In the genomic region with DNA sequence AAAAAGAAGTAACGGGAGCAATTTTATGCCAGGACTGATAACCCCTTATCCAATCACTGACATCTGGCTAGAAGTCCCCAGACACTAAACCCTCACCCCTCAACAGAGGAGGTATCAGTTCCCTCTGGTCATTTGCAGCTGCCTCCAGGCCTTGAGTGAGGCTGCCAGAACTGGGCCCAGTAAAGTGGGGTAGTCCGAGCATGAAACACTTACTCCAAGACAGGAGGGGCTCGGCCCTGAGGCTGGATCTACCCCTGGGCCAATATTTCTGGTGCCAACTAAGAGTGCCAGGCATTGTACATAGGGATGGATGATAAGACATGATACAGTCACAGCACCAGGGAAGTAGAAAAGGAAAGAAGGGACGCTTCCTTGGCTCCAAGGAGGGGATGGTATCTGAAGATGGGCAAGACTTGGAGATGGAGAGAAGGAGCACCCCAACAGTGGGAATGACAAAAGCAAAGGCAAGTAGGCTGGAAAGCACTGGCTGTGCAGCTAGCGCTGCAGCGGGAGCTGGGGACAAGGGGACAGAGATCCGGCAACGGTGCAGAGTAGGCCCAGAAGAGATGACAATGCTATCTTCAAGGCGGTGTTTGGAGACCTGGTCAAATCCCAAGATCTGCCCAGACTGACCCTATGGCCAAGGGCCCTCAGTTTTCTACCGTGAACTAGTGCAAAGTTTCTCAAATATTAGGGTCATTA, we compare ENCODE assay signal across 16 cellular contexts. TPM values are rescaled to one million over a fixed set of nuclear protein-coding genes. Genes with fewer than 3 reads are reported as not detected.
DNase-seq lines count a peak whose midpoint lies in the region; ATAC-seq and TF ChIP-seq lines count a peak whose summit lies in the region.
"Had no signal": no experiment of that assay in that cellular context is flagged by ENCODE, and none has a peak within 500 bp of the region (broad histone marks: within the 10 kb centered on the region; RNA-seq: fewer than 3 reads in every experiment).

No MANE protein-coding gene starts in this region.

- H3K27me3 Mint-ChIP-seq in Caco-2 (ENCODE audit: insufficient read depth, unreplicated experiment) (no peaks in the 10 kb centered on the region), WTC11 (ENCODE audit: low read depth) (no peaks in the 10 kb centered on the region)
- H3K27me3 Mint-ChIP-seq: activated naive CD8-positive, alpha-beta T cell treated with anti-CD3 and anti-CD28 coated beads, Interleukin-2, amount 10 ng/mL, durations not matched to agents 7 days and 5 days; stimulated activated naive CD8-positive, alpha-beta T cell treated with anti-CD3 and anti-CD28 coated beads, Interleukin-15, Interleukin-2, amounts not matched to agents 100 ng/mL and 50 ng/mL, for 24 hours had no signal

- no TSS peak for BruUV-seq in Caco-2 (replicated peaks; lab: Mats Ljungman, UMichigan)

- peaks cover 23% of the 10 kb centered on the region for H3K79me2 ChIP-seq in ACC112 (ENCODE audit: control insufficient read depth, insufficient read depth, low read length, unreplicated experiment)

- peak overlapping the region; percentile 99; the same call in 1 of the 2 replicates for H3K4me3 ChIP-seq in ACC112 (ENCODE audit: low read depth, low read length)
- no peak overlapping the region for H3K4me3 ChIP-seq in Caco-2 (ENCODE audit: low read depth, low read length)
- peak overlapping the region; percentile 89; the same call in 1 of the 2 replicates for H3K4me3 ChIP-seq in iPS-20b (ENCODE audit: low read length)
- H3K4me3 ChIP-seq: colonic mucosa had no signal

- CTCF ChIA-PET in Caco-2 (lab: Charles Lee) (interaction anchor here (2.7 kb wide), 1 partner anchor 586 kb away, joined by 19 read pairs; no protein-coding TSS in a partner anchor), WTC11 (lab: Charles Lee) (interaction anchor here (3.4 kb wide), 1 partner anchor 8 kb away, joined by 47 read pairs; no protein-coding TSS in a partner anchor), GM10248 (lab: Yijun Ruan, JAX) (interaction anchor here (0.9 to 12.6 kb wide), 10 partner anchors 7 to 597 kb away, joined by 3 to 215 read pairs (median 16); a partner anchor contains a TSS)

- DNase-seq in Caco-2 (no peak), WTC11 (ENCODE audit: low spot score) (no peak), GM10248 (ENCODE audit: extremely low spot score) (no peak), NCI-H446 (lab: John Stamatoyannopoulos, UW) (no peak), NCI-H2196 treated with DMSO at 0.1 percent for 48 hours (lab: John Stamatoyannopoulos, UW; ENCODE audit: unreplicated experiment) (no peak)
- DNase-seq in activated effector memory CD4-positive, alpha-beta T cell treated with anti-CD3 and anti-CD28 coated beads, Interleukin-2, amount 50 U/mL, for 16 hours, result no peak
- DNase-seq: activated CD4-positive, alpha-beta T cell treated with anti-CD3 and anti-CD28 coated beads for 1 hour; activated naive CD8-positive, alpha-beta T cell treated with anti-CD3 and anti-CD28 coated beads, Interleukin-2, amount 10 ng/mL, durations not matched to agents 7 days and 5 days; colonic mucosa; midbrain; NCI-H1694; NCI-H82; stimulated activated CD4-positive, alpha-beta T cell treated with anti-CD3 and anti-CD28 coated beads, Interleukin-4, amount 100 ng/mL, for 1 hour had no signal

- no peak overlapping the region for H2AFZ ChIP-seq in ACC112 (ENCODE audit: low read length, unreplicated experiment)

- no peaks in the 10 kb centered on the region for H3K27me3 ChIP-seq in ACC112 (ENCODE audit: insufficient read depth, low read length)
- no peaks in the 10 kb centered on the region for H3K27me3 ChIP-seq in Caco-2 (replicated peaks; ENCODE audit: control insufficient read depth, insufficient read depth, low read length)
- H3K27me3 ChIP-seq in iPS-20b (ENCODE audit: insufficient read depth, low read length), result no peaks in the 10 kb centered on the region
- H3K27me3 ChIP-seq: colonic mucosa had no signal

- H3K36me3 ChIP-seq in ACC112 (ENCODE audit: insufficient read depth, low read length) (no peaks in the 10 kb centered on the region), Caco-2 (ENCODE audit: control insufficient read depth, insufficient read depth, low read length) (peaks cover 2% of the 10 kb centered on the region), iPS-20b (ENCODE audit: insufficient read depth, low read depth, low read length) (peaks cover 29% of the 10 kb centered on the region)
- H3K36me3 ChIP-seq: colonic mucosa had no signal

- peaks cover 14% of the 10 kb centered on the region for H3K4me1 ChIP-seq in ACC112 (ENCODE audit: control insufficient read depth, insufficient read depth, low read length, unreplicated experiment)
- peaks cover 23% of the 10 kb centered on the region for H3K4me1 ChIP-seq in Caco-2
- H3K4me1 ChIP-seq in iPS-20b (ENCODE audit: insufficient read depth, low read length), result peaks cover 11% of the 10 kb centered on the region

- H3K9me3 Mint-ChIP-seq in Caco-2 (ENCODE audit: unreplicated experiment) (no peaks in the 10 kb centered on the region), WTC11 (no peaks in the 10 kb centered on the region)
- H3K9me3 Mint-ChIP-seq: activated naive CD8-positive, alpha-beta T cell treated with anti-CD3 and anti-CD28 coated beads, Interleukin-2, amount 10 ng/mL, durations not matched to agents 7 days and 5 days; stimulated activated naive CD8-positive, alpha-beta T cell treated with anti-CD3 and anti-CD28 coated beads, Interleukin-15, Interleukin-2, amounts not matched to agents 100 ng/mL and 50 ng/mL, for 24 hours had no signal

- POLR2A ChIA-PET in Caco-2 (lab: Charles Lee), result no interaction called here
- POLR2A ChIA-PET in WTC11 (lab: Charles Lee), result no interaction called here
- POLR2A ChIA-PET in GM10248 (lab: Yijun Ruan, JAX), result no interaction called here

- H3K4me1 Mint-ChIP-seq in Caco-2 (ENCODE audit: low read depth, unreplicated experiment) (peaks cover 16% of the 10 kb centered on the region), WTC11 (peaks cover 33% of the 10 kb centered on the region)

- H3K27ac Mint-ChIP-seq in Caco-2 (ENCODE audit: unreplicated experiment), result no peak overlapping the region
- H3K27ac Mint-ChIP-seq in WTC11, result no peak overlapping the region
- H3K27ac Mint-ChIP-seq: stimulated activated naive CD8-positive, alpha-beta T cell treated with anti-CD3 and anti-CD28 coated beads, Interleukin-15, Interleukin-2, amounts not matched to agents 100 ng/mL and 50 ng/mL, for 24 hours had no signal

- H3K9me3 ChIP-seq in Caco-2 (no peaks in the 10 kb centered on the region), iPS-20b (ENCODE audit: insufficient read depth, low read depth, low read length) (no peaks in the 10 kb centered on the region)
- H3K9me3 ChIP-seq: colonic mucosa had no signal

- H3K4me3 Mint-ChIP-seq in Caco-2 (ENCODE audit: unreplicated experiment) (peak overlapping the region; percentile 88), WTC11 (peak overlapping the region; percentile 42)

- TF ChIP-seq CTCF in Caco-2 (IDR thresholded peaks at IDR 0.05; ENCODE audit: insufficient read depth in 1 of 2, low read depth in 1 of 2, low read length in 1 of 2, severe bottlenecking in 1 of 2, unreplicated experiment in 1 of 2) (no peak), WTC11 (IDR thresholded peaks at IDR 0.05) (no peak), GM10248 (IDR thresholded peaks at IDR 0.05; ENCODE audit: control extremely low read depth, extremely low read depth, low read depth, missing control alignments) (no peak)

- ATAC-seq in WTC11, result no peak

- 0 out of 2 replicates have a peak overlapping the region, but pooled peaks have one; percentile 11 for H3K9ac ChIP-seq in iPS-20b (ENCODE audit: low read depth, low read length)

- intact Hi-C loops in Caco-2 (cut with micrococcal nuclease; ENCODE audit: unreplicated experiment), result no loop called here

- H3K27ac ChIP-seq in ACC112 (ENCODE audit: low read depth, low read length), result no peak overlapping the region
- H3K27ac ChIP-seq in iPS-20b (ENCODE audit: low read length), result no peak overlapping the region
- H3K27ac ChIP-seq: colonic mucosa had no signal

- H3K36me3 Mint-ChIP-seq in Caco-2 (ENCODE audit: insufficient read depth, unreplicated experiment) (peaks cover 32% of the 10 kb centered on the region), WTC11 (peaks cover 7% of the 10 kb centered on the region)

TF ChIP-seq in WTC11, 78 proteins besides CTCF, POLR2A, EP300 and RAD21 (continues in another document):
- TF ChIP-seq IRF2 (CRISPR knock-in tag; IDR thresholded peaks at IDR 0.05; ENCODE audit: borderline replicate concordance, low read depth), result no peak
- TF ChIP-seq, protein P1, sequence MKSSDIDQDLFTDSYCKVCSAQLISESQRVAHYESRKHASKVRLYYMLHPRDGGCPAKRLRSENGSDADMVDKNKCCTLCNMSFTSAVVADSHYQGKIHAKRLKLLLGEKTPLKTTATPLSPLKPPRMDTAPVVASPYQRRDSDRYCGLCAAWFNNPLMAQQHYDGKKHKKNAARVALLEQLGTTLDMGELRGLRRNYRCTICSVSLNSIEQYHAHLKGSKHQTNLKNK (CRISPR knock-in tag; IDR thresholded peaks at IDR 0.05), result no peak
- TF ChIP-seq, protein P2, sequence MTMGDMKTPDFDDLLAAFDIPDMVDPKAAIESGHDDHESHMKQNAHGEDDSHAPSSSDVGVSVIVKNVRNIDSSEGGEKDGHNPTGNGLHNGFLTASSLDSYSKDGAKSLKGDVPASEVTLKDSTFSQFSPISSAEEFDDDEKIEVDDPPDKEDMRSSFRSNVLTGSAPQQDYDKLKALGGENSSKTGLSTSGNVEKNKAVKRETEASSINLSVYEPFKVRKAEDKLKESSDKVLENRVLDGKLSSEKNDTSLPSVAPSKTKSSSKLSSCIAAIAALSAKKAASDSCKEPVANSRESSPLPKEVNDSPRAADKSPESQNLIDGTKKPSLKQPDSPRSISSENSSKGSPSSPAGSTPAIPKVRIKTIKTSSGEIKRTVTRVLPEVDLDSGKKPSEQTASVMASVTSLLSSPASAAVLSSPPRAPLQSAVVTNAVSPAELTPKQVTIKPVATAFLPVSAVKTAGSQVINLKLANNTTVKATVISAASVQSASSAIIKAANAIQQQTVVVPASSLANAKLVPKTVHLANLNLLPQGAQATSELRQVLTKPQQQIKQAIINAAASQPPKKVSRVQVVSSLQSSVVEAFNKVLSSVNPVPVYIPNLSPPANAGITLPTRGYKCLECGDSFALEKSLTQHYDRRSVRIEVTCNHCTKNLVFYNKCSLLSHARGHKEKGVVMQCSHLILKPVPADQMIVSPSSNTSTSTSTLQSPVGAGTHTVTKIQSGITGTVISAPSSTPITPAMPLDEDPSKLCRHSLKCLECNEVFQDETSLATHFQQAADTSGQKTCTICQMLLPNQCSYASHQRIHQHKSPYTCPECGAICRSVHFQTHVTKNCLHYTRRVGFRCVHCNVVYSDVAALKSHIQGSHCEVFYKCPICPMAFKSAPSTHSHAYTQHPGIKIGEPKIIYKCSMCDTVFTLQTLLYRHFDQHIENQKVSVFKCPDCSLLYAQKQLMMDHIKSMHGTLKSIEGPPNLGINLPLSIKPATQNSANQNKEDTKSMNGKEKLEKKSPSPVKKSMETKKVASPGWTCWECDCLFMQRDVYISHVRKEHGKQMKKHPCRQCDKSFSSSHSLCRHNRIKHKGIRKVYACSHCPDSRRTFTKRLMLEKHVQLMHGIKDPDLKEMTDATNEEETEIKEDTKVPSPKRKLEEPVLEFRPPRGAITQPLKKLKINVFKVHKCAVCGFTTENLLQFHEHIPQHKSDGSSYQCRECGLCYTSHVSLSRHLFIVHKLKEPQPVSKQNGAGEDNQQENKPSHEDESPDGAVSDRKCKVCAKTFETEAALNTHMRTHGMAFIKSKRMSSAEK (CRISPR knock-in tag; IDR thresholded peaks at IDR 0.05; ENCODE audit: borderline replicate concordance), result no peak

RNA-seq across cellular contexts. Expression of a gene that starts 2.2 kb away (rescaled TPM):
- total RNA-seq in Caco-2 (2022) (12.2 and 14.2 TPM in 2 replicates), WTC11 (2021) (21.4 to 23.4 TPM (median 22.5 TPM) in 3 replicates)
